1 cellular context compared by ENCODE assay signal in genomic region chr5:171781744-171782143, GRCh38.
TF ChIP-seq lines count a peak whose summit lies in the region.

No MANE protein-coding gene starts in this region.

TF ChIP-seq in HepG2, 621 proteins besides CTCF, POLR2A, EP300 and RAD21:
- TF ChIP-seq MAFK (conservative IDR thresholded peaks at IDR 0.05 in 1 of 2, IDR thresholded peaks at IDR 0.05 in 1 of 2; ENCODE audit: low read length in 2 of 2) (0 out of 4 replicates have a peak, but pooled peaks of 1 of the 2 experiments have one; percentile 16), NFYB (CRISPR knock-in tag; IDR thresholded peaks at IDR 0.05) (peak; percentile 38)
